Comparison of ENCODE assay signal across 8 cellular contexts in the genomic region with DNA sequence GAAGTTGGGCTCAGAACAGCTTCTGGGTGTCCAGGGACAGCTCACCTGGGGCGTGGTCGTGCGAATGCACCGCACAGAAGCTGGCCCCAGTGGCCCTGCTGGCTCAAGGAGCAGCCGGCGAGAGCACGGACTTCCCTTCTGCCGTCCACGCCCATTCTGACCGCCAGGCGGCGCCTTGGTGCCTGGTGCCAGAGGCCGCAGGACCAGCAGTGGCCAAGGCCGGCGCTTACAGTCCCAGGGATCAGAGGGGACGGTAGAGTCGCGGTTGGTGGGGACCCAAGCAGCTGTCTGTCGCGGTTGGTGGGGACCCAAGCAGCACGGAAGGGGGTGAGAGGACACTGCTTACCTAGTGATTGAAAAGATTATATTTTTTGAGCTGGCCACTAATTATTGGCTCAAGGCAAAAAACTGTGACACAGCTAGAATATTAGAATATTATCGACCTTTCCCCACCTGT. TPM values are rescaled to one million over a fixed set of nuclear protein-coding genes. Genes with fewer than 3 reads are reported as not detected.
DNase-seq lines count a peak whose midpoint lies in the region; ATAC-seq and TF ChIP-seq lines count a peak whose summit lies in the region.

No MANE protein-coding gene starts in this region.

- CTCF ChIA-PET in GM10248 (lab: Yijun Ruan, JAX), result interaction anchor here (0.7 to 5.0 kb wide), 43 partner anchors 9 to 713 kb away, joined by 3 to 62 read pairs (median 4); no protein-coding TSS in a partner anchor

- POLR2A ChIA-PET in GM10248 (lab: Yijun Ruan, JAX), result no interaction called here

- intact Hi-C loops in right lobe of liver (cut with DNase I), result loop anchor here (5.0 to 10.0 kb wide), 3 partner anchors 534 to 624 kb away; partner anchors contain the start of genes CHRND (in 1 of the 2) and PRSS56 (in 1 of the 2)

- ATAC-seq in right lobe of liver (peak; percentile 93 to 98 (median 96)), GM19455 (IDR thresholded peaks at IDR 0.05; ENCODE audit: unreplicated experiment) (no peak), HG03571 (IDR thresholded peaks at IDR 0.05; ENCODE audit: unreplicated experiment) (no peak)

- no peak overlapping the region for H3K4me3 ChIP-seq in MG63
- no peak overlapping the region for H3K4me3 ChIP-seq in coronary artery
- H3K4me3 ChIP-seq in right lobe of liver, result no peak overlapping the region

- no peaks in the 10 kb centered on the region for H3K4me1 ChIP-seq in right lobe of liver

- H3K9me3 ChIP-seq in MG63 (no peaks in the 10 kb centered on the region), right lobe of liver (no peaks in the 10 kb centered on the region)

- H3K36me3 ChIP-seq in MG63 (no peaks in the 10 kb centered on the region), right lobe of liver (no peaks in the 10 kb centered on the region)

- TF ChIP-seq CTCF in GM10248 (IDR thresholded peaks at IDR 0.05; ENCODE audit: control extremely low read depth, extremely low read depth, low read depth, missing control alignments), result peak; percentile 93
- TF ChIP-seq CTCF in coronary artery (IDR thresholded peaks at IDR 0.05), result peak; percentile 49
- peak; percentile 72 to 88 (median 80) for TF ChIP-seq CTCF in right lobe of liver (IDR thresholded peaks at IDR 0.05)

- H3K27me3 ChIP-seq in MG63 (no peaks in the 10 kb centered on the region; the same call in 1 of the 2 replicates), right lobe of liver (no peaks in the 10 kb centered on the region)

- no peak for TF ChIP-seq POLR2A in right lobe of liver (IDR thresholded peaks at IDR 0.05)

- WGBS in right lobe of liver (ENCODE audit: insufficient coverage, low coverage, low lambda C conversion rate, missing lambda C conversion rate), result 7% methylated on average over 7 of the region's 22 CpGs

- H3K27ac ChIP-seq in coronary artery (no peak overlapping the region), right lobe of liver (no peak overlapping the region)

- DNase-seq in GM10248 (ENCODE audit: extremely low spot score), result peak; percentile 82
- peak; percentile 79 for DNase-seq in MG63
- peak; percentile 8 for DNase-seq in activated CD4-positive, CD25-positive, alpha-beta regulatory T cell treated with anti-CD3 and anti-CD28 coated beads, Interleukin-2, amount 50 U/mL, for 16 hours (ENCODE audit: low read depth, low spot score)
- no peak for DNase-seq in coronary artery (ENCODE audit: low spot score)
- DNase-seq in right lobe of liver, result peak; percentile 79 to 84 (median 84)
- DNase-seq in stimulated activated CD4-positive, alpha-beta T cell treated with anti-CD3 and anti-CD28 coated beads, TNF-alpha, amount 100 ng/mL, for 48 hours (ENCODE audit: low read depth in 3 of 3), result peak; percentile 29 to 68 (median 55)

RNA-seq across cellular contexts. Expression of gene NPPC, which starts 25.7 kb away (rescaled TPM):
- total RNA-seq in MG63 (2014; rRNA removed; shearing (Covaris generic); ENCODE audit: low replicate concordance), result not detected in 2 replicates
- not detected for total RNA-seq in right lobe of liver

Comparison
In these comparisons a context has a peak if more than half of its experiments do, and no peak if none do; other contexts are left out.
1. ATAC-seq: peak in right lobe of liver (4 of 4); none in GM19455 (single experiment) and HG03571 (single experiment).
2. Peak in every context shown above with its lines, with median percentiles within 50 percentile points of each other: CTCF ChIP-seq.